In genomic region chr6:56963793-56964192, GRCh38 we compare ENCODE assay signal across 30 cellular contexts. TPM values are rescaled to one million over a fixed set of nuclear protein-coding genes. Genes with fewer than 3 reads are reported as not detected.
"Had no signal": no experiment of that assay in that cellular context is flagged by ENCODE, and none has a peak within 500 bp of the region (broad histone marks: within the 10 kb centered on the region; RNA-seq: fewer than 3 reads in every experiment).

No MANE protein-coding gene starts in this region.

- H3K4me1 ChIP-seq: gastrocnemius medialis, heart left ventricle had no signal

- H3K4me3 ChIP-seq: esophagus squamous epithelium, gastrocnemius medialis, heart left ventricle had no signal

- DNase-seq: activated B cell treated with CpG ODN at 0.5 μM for 24 hours; activated CD4-positive, alpha-beta T cell treated with anti-CD3 and anti-CD28 coated beads for 48 hours; activated CD4-positive, alpha-beta T cell treated with anti-CD3 and anti-CD28 coated beads, Interleukin-2, amount 50 U/mL, for 1 hour; activated CD4-positive, alpha-beta T cell treated with anti-CD3 and anti-CD28 coated beads, Interleukin-2, amount 50 U/mL, for 48 hours; activated CD8-positive, alpha-beta memory T cell treated with anti-CD3 and anti-CD28 coated beads for 24 hours; activated CD8-positive, alpha-beta T cell treated with anti-CD3 and anti-CD28 coated beads for 36 hours; activated gamma-delta T cell; activated naive CD4-positive, alpha-beta T cell treated with anti-CD3 and anti-CD28 coated beads, Interleukin-2, amount 50 U/mL, for 16 hours; activated naive CD4-positive, alpha-beta T cell treated with Interleukin-2 at 50 U/mL for 16 hours; activated T-cell treated with anti-CD3 and anti-CD28 coated beads, Interleukin-2, amount 50 U/mL, for 48 hours; amniotic stem cell; anterior cingulate cortex; brain microvascular endothelial cell; cortex of kidney; dermis blood vessel endothelial cell; effector CD4-positive, alpha-beta T cell; effector memory CD8-positive, alpha-beta T cell; esophagus squamous epithelium; gastrocnemius medialis; glutamatergic neuron; heart left ventricle had no signal

- H3K27ac ChIP-seq: brain microvascular endothelial cell, epithelial cell of prostate, esophagus squamous epithelium, gastrocnemius medialis, heart left ventricle, VCaP had no signal

- H3K9me3 ChIP-seq: esophagus squamous epithelium, gastrocnemius medialis, heart left ventricle had no signal

- ATAC-seq: activated CD4-positive, CD25-positive, alpha-beta regulatory T cell treated with anti-CD3 and anti-CD28 coated beads, Interleukin-2, amount 50 U/mL, for 24 hours; activated CD8-positive, alpha-beta T cell treated with anti-CD3 and anti-CD28 coated beads for 36 hours; effector memory CD8-positive, alpha-beta T cell; gastrocnemius medialis; heart left ventricle had no signal

- FAIRE-seq: astrocyte, bronchial epithelial cell, endothelial cell of umbilical vein had no signal

- H3K36me3 ChIP-seq: brain microvascular endothelial cell, esophagus squamous epithelium, gastrocnemius medialis, heart left ventricle had no signal

RNA-seq across cellular contexts. Expression of gene BEND6, which starts 8.9 kb away (rescaled TPM):
- total RNA-seq: activated B cell treated with CpG ODN at 0.5 μM for 24 hours; activated CD8-positive, alpha-beta T cell treated with anti-CD3 and anti-CD28 coated beads for 36 hours; activated T-helper 1 cell treated with anti-CD3 and anti-CD28 coated beads, Interleukin-12 subunit alpha, Interleukin-12 subunit beta, Interleukin-2, Interleukin-4 antibody, amounts not matched to agents 30 ng/mL and 10 ng/mL and 1 ng/mL, durations not matched to agents 14 hours and 24 hours and 36 hours; activated T-helper 2 cell treated with anti-CD3 and anti-CD28 coated beads, Interferon-gamma antibody, Interleukin-2, Interleukin-4, amounts not matched to agents 10 μg/mL and 5 μg/mL and 100 μg/mL, durations not matched to agents 14 hours and 24 hours and 36 hours; T-helper 1 cell treated with Interleukin-12 subunit alpha and Interleukin-12 subunit beta and Interleukin-4 antibody, amounts not matched to agents 30 ng/mL and 1 ng/mL, for 36 hours had no signal
